Comparison of ENCODE assay signal across 9 cellular contexts in genomic region chr2:102050854-102051391, GRCh38. TPM values are rescaled to one million over a fixed set of nuclear protein-coding genes. Genes with fewer than 3 reads are reported as not detected.
DNase-seq lines count a peak whose midpoint lies in the region; ATAC-seq and TF ChIP-seq lines count a peak whose summit lies in the region.
"Had no signal": no experiment of that assay in that cellular context is flagged by ENCODE, and none has a peak within 500 bp of the region (broad histone marks: within the 10 kb centered on the region; RNA-seq: fewer than 3 reads in every experiment).

No MANE protein-coding gene starts in this region.

- POLR2A ChIA-PET in naive thymus-derived CD4-positive, alpha-beta T cell (lab: Charles Lee): no interaction called here

- WGBS in heart left ventricle, 4 donors: 5 to 13% (median 9%) methylated on average over 7 of the region's 7 CpGs

- H3K36me3 Mint-ChIP-seq in naive thymus-derived CD4-positive, alpha-beta T cell: no peaks in the 10 kb centered on the region

- H3K27ac ChIP-seq in heart left ventricle: peak overlapping the region; percentile 48 to 84 (median 75)
- H3K27ac ChIP-seq in naive thymus-derived CD4-positive, alpha-beta T cell (ENCODE audit: low read depth, low read length): no peak overlapping the region
- no peak overlapping the region for H3K27ac ChIP-seq in foreskin keratinocyte
- H3K27ac ChIP-seq: BLaER1 had no signal

- ATAC-seq in heart left ventricle (peak; percentile 56 to 89 (median 84)), foreskin keratinocyte (no peak)
- ATAC-seq in naive thymus-derived CD4-positive, alpha-beta T cell: no peak

- DNase-seq in C1 segment of cervical spinal cord (lab: John Stamatoyannopoulos, UW) (peak in 8 of 14 donors; percentile 10 to 56 (median 32)), astrocyte of the cerebellum (ENCODE audit: low read depth) (peak; percentile 57), heart left ventricle (peak; percentile 85 to 92 (median 91)), posterior cingulate gyrus (peak in 7 of 10 donors; percentile 30 to 89 (median 44)), NCI-H1417 (lab: John Stamatoyannopoulos, UW) (no peak), foreskin keratinocyte (no peak), NCI-H526 treated with DMSO at 0.1 percent for 48 hours (lab: John Stamatoyannopoulos, UW) (no peak)
- no peak for DNase-seq in naive thymus-derived CD4-positive, alpha-beta T cell

- intact Hi-C loops in heart left ventricle (cut with DNase I): no loop called here
- intact Hi-C loops in posterior cingulate gyrus (cut with DNase I): no loop called here
- intact Hi-C loops in naive thymus-derived CD4-positive, alpha-beta T cell (cut with micrococcal nuclease): no loop called here

- H3K4me3 Mint-ChIP-seq in naive thymus-derived CD4-positive, alpha-beta T cell: no peak overlapping the region

- in situ Hi-C loops in astrocyte of the cerebellum (cut with HindIII; ENCODE audit: low sequenced_read_pairs): no loop called here

- H3K27ac Mint-ChIP-seq in naive thymus-derived CD4-positive, alpha-beta T cell: no peak overlapping the region

- H3K36me3 ChIP-seq in heart left ventricle: no peaks in the 10 kb centered on the region
- no peaks in the 10 kb centered on the region for H3K36me3 ChIP-seq in naive thymus-derived CD4-positive, alpha-beta T cell (ENCODE audit: control insufficient read depth in 2 of 3, insufficient read depth in 3 of 3, low read length in 3 of 3)
- H3K36me3 ChIP-seq: BLaER1 had no signal

- CTCF ChIA-PET in naive thymus-derived CD4-positive, alpha-beta T cell (lab: Charles Lee): no interaction called here

- no peak for TF ChIP-seq CTCF in astrocyte of the cerebellum (IDR thresholded peaks at IDR 0.05; ENCODE audit: low read depth, low read length, missing control alignments)
- no peak for TF ChIP-seq CTCF in heart left ventricle (IDR thresholded peaks at IDR 0.05)
- no peak for TF ChIP-seq CTCF in foreskin keratinocyte (conservative IDR thresholded peaks at IDR 0.05)

- H3K4me3 ChIP-seq in astrocyte of the cerebellum (ENCODE audit: low read depth, low read length) (no peak overlapping the region), heart left ventricle (no peak overlapping the region)
- H3K4me3 ChIP-seq in naive thymus-derived CD4-positive, alpha-beta T cell (ENCODE audit: low read length): no peak overlapping the region
- H3K4me3 ChIP-seq: BLaER1 had no signal

- H3K27me3 Mint-ChIP-seq in naive thymus-derived CD4-positive, alpha-beta T cell: peaks cover 1 to 19% (median 15%) of the 10 kb centered on the region in 5 donors

- H3K4me1 Mint-ChIP-seq in naive thymus-derived CD4-positive, alpha-beta T cell: peaks cover 3 to 13% (median 12%) of the 10 kb centered on the region in 7 donors

- peaks cover 0 to 4% (median 0%) of the 10 kb centered on the region in 11 donors for H3K9me3 Mint-ChIP-seq in naive thymus-derived CD4-positive, alpha-beta T cell

- no peaks in the 10 kb centered on the region for H3K9me3 ChIP-seq in heart left ventricle
- no peaks in the 10 kb centered on the region for H3K9me3 ChIP-seq in naive thymus-derived CD4-positive, alpha-beta T cell (ENCODE audit: control insufficient read depth in 2 of 3, low read length in 3 of 3)

- no peak for TF ChIP-seq POLR2A in heart left ventricle (IDR thresholded peaks at IDR 0.05)

- H3K27me3 ChIP-seq in heart left ventricle (peaks cover 0 to 4% (median 0%) of the 10 kb centered on the region in 9 donors), foreskin keratinocyte (peaks cover 2% of the 10 kb centered on the region)
- H3K27me3 ChIP-seq in naive thymus-derived CD4-positive, alpha-beta T cell (ENCODE audit: control insufficient read depth in 2 of 2, insufficient read depth in 2 of 2, low read length in 2 of 2): no peaks in the 10 kb centered on the region

- H3K4me1 ChIP-seq in heart left ventricle (peaks cover 7 to 68% (median 45%) of the 10 kb centered on the region in 12 donors), foreskin keratinocyte (peaks cover 7% of the 10 kb centered on the region)
- no peaks in the 10 kb centered on the region for H3K4me1 ChIP-seq in naive thymus-derived CD4-positive, alpha-beta T cell (ENCODE audit: control insufficient read depth in 2 of 2, insufficient read depth in 2 of 2, low read length in 2 of 2)
- H3K4me1 ChIP-seq: BLaER1 had no signal

RNA-seq across cellular contexts. Expression of gene IL1R2, which starts 59.2 kb away (rescaled TPM):
- total RNA-seq in heart left ventricle (1 to 10 TPM in 5 of 9 donors, under 1 TPM in 1, not detected in 3; 0.77 to 6.5 (median 2.1) TPM), foreskin keratinocyte (37.9 and 40.7 TPM in 2 replicates)
- polyA plus RNA-seq in heart left ventricle (1 to 10 TPM in 1 of 2 donors, under 1 TPM in 1; 0.95 to 8.0 TPM), foreskin keratinocyte (36.6 and 44.6 TPM in 2 replicates)
- 1 to 10 TPM in 2 of 5 experiments, under 1 TPM in 1, not detected in 2; 0.40 to 2.7 (median 1.3) TPM for total RNA-seq in naive thymus-derived CD4-positive, alpha-beta T cell
- polyA plus RNA-seq in naive thymus-derived CD4-positive, alpha-beta T cell: not detected

Comparison
In these comparisons a context has a peak if more than half of its experiments do, and no peak if none do; other contexts are left out.
1. DNase-seq: peak in C1 segment of cervical spinal cord (8 of 14), astrocyte of the cerebellum (single experiment), heart left ventricle (5 of 5) and posterior cingulate gyrus (7 of 10); none in naive thymus-derived CD4-positive, alpha-beta T cell (0 of 9), NCI-H1417 (0 of 3), foreskin keratinocyte (0 of 2) and NCI-H526 treated with DMSO at 0.1 percent for 48 hours (single experiment).
2. ATAC-seq: peak in heart left ventricle (4 of 4); none in naive thymus-derived CD4-positive, alpha-beta T cell (single experiment) and foreskin keratinocyte (single experiment).
3. H3K27ac ChIP-seq: peak in heart left ventricle (12 of 12); none in naive thymus-derived CD4-positive, alpha-beta T cell (single experiment) and foreskin keratinocyte (single experiment).